24 cellular contexts compared by ENCODE assay signal in genomic region chr17:35793257-35793656, GRCh38. TPM values are rescaled to one million over a fixed set of nuclear protein-coding genes. Genes with fewer than 3 reads are reported as not detected.
A peak's percentile ranks its signal among the peaks of the same experiment; 100 is the strongest.
DNase-seq lines count a peak whose midpoint lies in the region; ATAC-seq, FAIRE-seq and TF ChIP-seq lines count a peak whose summit lies in the region.
"Had no signal": no experiment of that assay in that cellular context is flagged by ENCODE, and none has a peak within 500 bp of the region (broad histone marks: within the 10 kb centered on the region; RNA-seq: fewer than 3 reads in every experiment).

No MANE protein-coding gene starts in this region.

- TF ChIP-seq RAD21 in HepG2 (CRISPR knock-in tag; IDR thresholded peaks at IDR 0.05), result no peak

- FAIRE-seq in bronchial epithelial cell (lab: Jason Lieb, UNC) (no peak), HepG2 (lab: Jason Lieb, UNC) (no peak)
- FAIRE-seq: A549, astrocyte, RCC 7860 had no signal

- TF ChIP-seq CTCF in bronchial epithelial cell (IDR thresholded peaks at IDR 0.05; ENCODE audit: insufficient read depth, low read length, severe bottlenecking) (no peak), mesothelial cell of epicardium (IDR thresholded peaks at IDR 0.05; ENCODE audit: unreplicated experiment) (no peak), type B pancreatic cell (conservative IDR thresholded peaks at IDR 0.05) (no peak), CD14-positive monocyte (IDR thresholded peaks at IDR 0.05) (no peak), HepG2 (CRISPR knock-in tag; IDR thresholded peaks at IDR 0.05) (no peak)

- no peak overlapping the region for H3K9ac ChIP-seq in HepG2 (ENCODE audit: insufficient read depth, low read depth, low read length)

- BruUV-seq in HepG2 (replicated peaks; lab: Mats Ljungman, UMichigan), result no TSS peak

- intact Hi-C loops in CD14-positive monocyte (cut with micrococcal nuclease) (no loop called here), HepG2 (cut with micrococcal nuclease; ENCODE audit: unreplicated experiment) (loop anchor here (1.0 kb wide), 1 partner anchor 9 kb away; no protein-coding TSS in a partner anchor)

- no peaks in the 10 kb centered on the region for H3K9me3 ChIP-seq in HepG2 (ENCODE audit: low read length)
- H3K9me3 ChIP-seq: A549, mucosa of descending colon, tibial artery had no signal

- no peak overlapping the region for H3K27ac Mint-ChIP-seq in activated naive CD4-positive, alpha-beta T cell treated with anti-CD3 and anti-CD28 coated beads, Interleukin-2, amount 50 U/mL, for 24 hours
- no peak overlapping the region for H3K27ac Mint-ChIP-seq in activated naive CD4-positive, alpha-beta T cell treated with anti-CD3 and anti-CD28 coated beads, Interleukin-2, amount 50 U/mL, for 72 hours
- H3K27ac Mint-ChIP-seq in mesothelial cell of epicardium (no peak overlapping the region), type B pancreatic cell (no peak overlapping the region), CD14-positive monocyte (no peak overlapping the region)
- H3K27ac Mint-ChIP-seq: activated B cell treated with CpG ODN at 0.5 μM for 24 hours; activated T-helper 2 cell treated with anti-CD3 and anti-CD28 coated beads, Interferon-gamma antibody, Interleukin-2, Interleukin-4, amounts not matched to agents 10 μg/mL and 5 μg/mL and 100 μg/mL, durations not matched to agents 14 hours and 24 hours and 36 hours had no signal

- in situ Hi-C loops in HepG2 (cut with HindIII; ENCODE audit: extremely low pct_ligation_motif_present, low pct_unique_long_range_greater_than_20kb), result no loop called here

- DNase-seq in activated naive CD4-positive, alpha-beta T cell treated with anti-CD3 and anti-CD28 coated beads, Interleukin-2, amount 50 U/mL, for 72 hours (ENCODE audit: low spot score in 2 of 2), result no peak
- DNase-seq in bronchial epithelial cell (ENCODE audit: low read depth), result no peak
- DNase-seq in mesothelial cell of epicardium (ENCODE audit: low spot score in 2 of 2, unreplicated experiment in 2 of 2), result no peak
- DNase-seq in type B pancreatic cell (ENCODE audit: extremely low spot score, unreplicated experiment), result no peak
- DNase-seq in CD14-positive monocyte (ENCODE audit: low spot score), result no peak
- no peak for DNase-seq in HepG2 (ENCODE audit: low spot score)
- DNase-seq: activated B cell treated with CpG ODN at 0.5 μM for 24 hours; activated CD8-positive, alpha-beta memory T cell treated with anti-CD3 and anti-CD28 coated beads for 24 hours; cortex of kidney; EL; erythroblast; mucosa of descending colon; MV-4-11; NCI-H2107; NCI-H82; ovary; tibial artery had no signal

- H3K4me1 Mint-ChIP-seq in activated naive CD4-positive, alpha-beta T cell treated with anti-CD3 and anti-CD28 coated beads, Interleukin-2, amount 50 U/mL, for 24 hours, result peaks cover 43% of the 10 kb centered on the region
- H3K4me1 Mint-ChIP-seq in mesothelial cell of epicardium (peaks cover 8% of the 10 kb centered on the region), type B pancreatic cell (ENCODE audit: unreplicated experiment) (peaks cover 18% of the 10 kb centered on the region), CD14-positive monocyte (peaks cover 13% of the 10 kb centered on the region)

- peaks cover 6% of the 10 kb centered on the region; the same call in 1 of the 2 replicates for H3K4me1 ChIP-seq in HepG2 (ENCODE audit: insufficient read depth, low read length)

- H3K79me2 ChIP-seq in HepG2 (ENCODE audit: insufficient read depth, low read length), result no peaks in the 10 kb centered on the region

- no peak overlapping the region for H3K27ac ChIP-seq in HepG2 (ENCODE audit: extremely low read length, insufficient read depth, low read length)
- H3K27ac ChIP-seq: ovary, skin epidermis had no signal

- H3K4me3 ChIP-seq in bronchial epithelial cell (ENCODE audit: low read depth, low read length) (peak overlapping the region; percentile 84), HepG2 (replicated peaks in 1 of 3; ENCODE audit: insufficient read depth in 1 of 3, low read depth in 2 of 3, low read length in 3 of 3) (no peak overlapping the region)
- H3K4me3 ChIP-seq: A549, mucosa of descending colon, ovary had no signal

- H3K4me3 Mint-ChIP-seq in activated naive CD4-positive, alpha-beta T cell treated with anti-CD3 and anti-CD28 coated beads, Interleukin-2, amount 50 U/mL, for 24 hours, result peak overlapping the region; percentile 30
- H3K4me3 Mint-ChIP-seq in mesothelial cell of epicardium (peak overlapping the region; percentile 35), type B pancreatic cell (peak overlapping the region; percentile 75), CD14-positive monocyte (peak overlapping the region in 1 of 2 donors; percentile 75)
- H3K4me3 Mint-ChIP-seq: activated B cell treated with CpG ODN at 0.5 μM for 24 hours had no signal

- H3K4me2 ChIP-seq in HepG2 (ENCODE audit: low read depth, low read length), result no peak overlapping the region
- H3K4me2 ChIP-seq: A549 had no signal

- 13% methylated on average over 3 of the region's 3 CpGs for WGBS in HepG2 (ENCODE audit: low lambda C conversion rate)

- no peaks in the 10 kb centered on the region for H3K36me3 Mint-ChIP-seq in activated naive CD4-positive, alpha-beta T cell treated with anti-CD3 and anti-CD28 coated beads, Interleukin-2, amount 50 U/mL, for 24 hours
- H3K36me3 Mint-ChIP-seq in activated naive CD4-positive, alpha-beta T cell treated with anti-CD3 and anti-CD28 coated beads, Interleukin-2, amount 50 U/mL, for 72 hours, result no peaks in the 10 kb centered on the region
- H3K36me3 Mint-ChIP-seq in mesothelial cell of epicardium (no peaks in the 10 kb centered on the region), type B pancreatic cell (no peaks in the 10 kb centered on the region), CD14-positive monocyte (peaks cover 0 to 2% of the 10 kb centered on the region in 2 donors)

- no peak for TF ChIP-seq POLR2A in HepG2 (IDR thresholded peaks at IDR 0.05; ENCODE audit: insufficient read depth in 1 of 2, low read depth in 2 of 2, low read length in 2 of 2)

- TF ChIP-seq EP300 in HepG2 (IDR thresholded peaks at IDR 0.05; ENCODE audit: low read depth in 2 of 2, low read length in 2 of 2) (no peak), HepG2 (CRISPR knock-in tag; IDR thresholded peaks at IDR 0.05; ENCODE audit: borderline replicate concordance) (no peak)

- ATAC-seq in activated naive CD4-positive, alpha-beta T cell treated with anti-CD3 and anti-CD28 coated beads, Interleukin-2, amount 50 U/mL, for 72 hours, result no peak
- ATAC-seq in GM21526 (IDR thresholded peaks at IDR 0.05; ENCODE audit: low FRiP score, unreplicated experiment) (no peak), HepG2 (no peak)
- ATAC-seq: A549, mucosa of descending colon had no signal

- H2AFZ ChIP-seq in HepG2 (ENCODE audit: low read length), result no peak overlapping the region

- H3K27me3 ChIP-seq in bronchial epithelial cell (ENCODE audit: control insufficient read depth, insufficient read depth, low read length), result no peaks in the 10 kb centered on the region
- H3K27me3 ChIP-seq in HepG2 (ENCODE audit: control insufficient read depth in 1 of 2, insufficient read depth in 2 of 2, low read length in 2 of 2), result peaks cover 13 to 75% of the 10 kb centered on the region in 2 experiments; a peak in 4 of 5 replicates
- H3K27me3 ChIP-seq: ovary, tibial artery had no signal

- CTCF ChIA-PET in HepG2 (lab: Yijun Ruan, JAX; ENCODE audit: low intra/inter-chr PET ratio, low total read pairs), result no interaction called here

- no peaks in the 10 kb centered on the region for H3K9me3 Mint-ChIP-seq in activated naive CD4-positive, alpha-beta T cell treated with anti-CD3 and anti-CD28 coated beads, Interleukin-2, amount 50 U/mL, for 24 hours
- no peaks in the 10 kb centered on the region for H3K9me3 Mint-ChIP-seq in activated naive CD4-positive, alpha-beta T cell treated with anti-CD3 and anti-CD28 coated beads, Interleukin-2, amount 50 U/mL, for 72 hours
- H3K9me3 Mint-ChIP-seq in mesothelial cell of epicardium (no peaks in the 10 kb centered on the region), type B pancreatic cell (no peaks in the 10 kb centered on the region), CD14-positive monocyte (peaks cover 0 to 6% (median 0%) of the 10 kb centered on the region in 7 donors)
- H3K9me3 Mint-ChIP-seq: activated B cell treated with CpG ODN at 0.5 μM for 24 hours; activated T-helper 2 cell treated with anti-CD3 and anti-CD28 coated beads, Interferon-gamma antibody, Interleukin-2, Interleukin-4, amounts not matched to agents 10 μg/mL and 5 μg/mL and 100 μg/mL, durations not matched to agents 14 hours and 24 hours and 36 hours had no signal

- no peaks in the 10 kb centered on the region for H4K20me1 ChIP-seq in HepG2 (ENCODE audit: insufficient read depth, low read length)

- H3K36me3 ChIP-seq in bronchial epithelial cell (ENCODE audit: control insufficient read depth, insufficient read depth, low read length), result no peaks in the 10 kb centered on the region
- H3K36me3 ChIP-seq in HepG2 (replicated peaks in 1 of 2; ENCODE audit: control insufficient read depth in 1 of 2, insufficient read depth in 2 of 2, low read length in 2 of 2), result no peaks in the 10 kb centered on the region
- H3K36me3 ChIP-seq: ovary, tibial artery had no signal

- H3K27me3 Mint-ChIP-seq in activated naive CD4-positive, alpha-beta T cell treated with anti-CD3 and anti-CD28 coated beads, Interleukin-2, amount 50 U/mL, for 24 hours, result peaks cover 1% of the 10 kb centered on the region
- peaks cover 57% of the 10 kb centered on the region for H3K27me3 Mint-ChIP-seq in mesothelial cell of epicardium (ENCODE audit: low read depth)
- peaks cover 82% of the 10 kb centered on the region for H3K27me3 Mint-ChIP-seq in type B pancreatic cell
- peaks cover 60 to 71% (median 60%) of the 10 kb centered on the region in 3 donors for H3K27me3 Mint-ChIP-seq in CD14-positive monocyte (ENCODE audit: low read depth in 3 of 3)

- POLR2A ChIA-PET in HepG2 (lab: Yijun Ruan, JAX), result no interaction called here

RNA-seq across cellular contexts. Expression of gene MMP28, which starts 2.2 kb away (rescaled TPM):
- under 1 TPM in 1 of 2 donors, not detected in 1; 0.74 TPM for total RNA-seq in activated naive CD4-positive, alpha-beta T cell treated with anti-CD3 and anti-CD28 coated beads, Interleukin-2, amount 50 U/mL, for 72 hours
- total RNA-seq in bronchial epithelial cell (18.7 and 42.6 TPM in 2 replicates), mesothelial cell of epicardium (0.34 to 0.86 TPM in 2 of 3 replicates, not detected in the other), type B pancreatic cell (ENCODE audit: low replicate concordance) (0.97 and 1.8 TPM in 2 replicates), HepG2 (2016; rRNA removed; fragmentation: Illumina TruSeq; extraction: Trizol) (not detected in 2 replicates)
- polyA plus RNA-seq in CD14-positive monocyte (not detected), HepG2 (2011; rRNA removed) (not detected in 2 replicates)
- not detected in 2 replicates for total RNA-seq in HepG2 (2016; cell fraction: cytosol; rRNA removed; fragmentation: Illumina TruSeq; extraction: Trizol; ENCODE audit: low read depth)
- not detected in 2 replicates for total RNA-seq in HepG2 (2016; cell fraction: insoluble cytoplasmic fraction; rRNA removed; fragmentation: Illumina TruSeq; extraction: Trizol)
- not detected in 2 replicates for total RNA-seq in HepG2 (2016; cell fraction: membrane; rRNA removed; fragmentation: Illumina TruSeq; extraction: Trizol)
- total RNA-seq in HepG2 (2016; cell fraction: nucleus; rRNA removed; fragmentation: Illumina TruSeq; extraction: Trizol), result not detected in 2 replicates
- polyA plus RNA-seq in HepG2 (2011; cell fraction: cytosol; rRNA removed), result not detected in 2 replicates
- polyA plus RNA-seq in HepG2 (2011; cell fraction: nucleus; rRNA removed), result not detected in 2 replicates
- polyA plus RNA-seq in HepG2 (2012), result not detected in 2 replicates
- not detected in 2 replicates for polyA plus RNA-seq in HepG2 (2016; cell fraction: cytosol; fragmentation: Illumina TruSeq; extraction: Trizol; ENCODE audit: low read depth)
- polyA plus RNA-seq in HepG2 (2016; cell fraction: insoluble cytoplasmic fraction; fragmentation: Illumina TruSeq; extraction: Trizol; ENCODE audit: low read depth), result not detected in 2 replicates
- not detected in 2 replicates for polyA plus RNA-seq in HepG2 (2016; cell fraction: membrane; fragmentation: Illumina TruSeq; extraction: Trizol; ENCODE audit: low read depth)
- polyA plus RNA-seq in HepG2 (2016; cell fraction: nucleus; fragmentation: Illumina TruSeq; extraction: Trizol; ENCODE audit: insufficient read depth, low read depth), result not detected in 2 replicates
- 11.8 TPM in 1 of 2 replicates, not detected in the other for polyA minus RNA-seq in HepG2 (2011; rRNA and poly(A)+ RNA removed; ENCODE audit: low replicate concordance)
- not detected in 2 replicates for polyA minus RNA-seq in HepG2 (2011; cell fraction: cytosol; rRNA and poly(A)+ RNA removed)
- not detected in 2 replicates for polyA minus RNA-seq in HepG2 (2011; cell fraction: nucleus; rRNA and poly(A)+ RNA removed)
- total RNA-seq: activated B cell treated with CpG ODN at 0.5 μM for 24 hours; activated T-helper 2 cell treated with anti-CD3 and anti-CD28 coated beads, Interferon-gamma antibody, Interleukin-2, Interleukin-4, amounts not matched to agents 10 μg/mL and 5 μg/mL and 100 μg/mL, durations not matched to agents 14 hours and 24 hours and 36 hours had no signal

RNA-seq across cellular contexts. Expression of gene TAF15, which starts 16.0 kb away (rescaled TPM):
- total RNA-seq in activated naive CD4-positive, alpha-beta T cell treated with anti-CD3 and anti-CD28 coated beads, Interleukin-2, amount 50 U/mL, for 72 hours, result 100 to 1,000 TPM; 283 to 312 TPM
- total RNA-seq in bronchial epithelial cell (69.5 and 84.1 TPM in 2 replicates), mesothelial cell of epicardium (218 to 235 TPM (median 225 TPM) in 3 replicates), type B pancreatic cell (ENCODE audit: low replicate concordance) (173 and 223 TPM in 2 replicates), HepG2 (2016; rRNA removed; fragmentation: Illumina TruSeq; extraction: Trizol) (26.5 and 49.9 TPM in 2 replicates)
- polyA plus RNA-seq in CD14-positive monocyte (10 to 100 TPM in 1 of 2 donors, 1 to 10 TPM in 1; 6.0 to 16.3 TPM), HepG2 (2011; rRNA removed) (25.2 and 29.3 TPM in 2 replicates)
- total RNA-seq in HepG2 (2016; cell fraction: cytosol; rRNA removed; fragmentation: Illumina TruSeq; extraction: Trizol; ENCODE audit: low read depth), result 10.6 and 10.7 TPM in 2 replicates
- total RNA-seq in HepG2 (2016; cell fraction: insoluble cytoplasmic fraction; rRNA removed; fragmentation: Illumina TruSeq; extraction: Trizol), result 25.5 and 47.5 TPM in 2 replicates
- 22.1 and 24.1 TPM in 2 replicates for total RNA-seq in HepG2 (2016; cell fraction: membrane; rRNA removed; fragmentation: Illumina TruSeq; extraction: Trizol)
- total RNA-seq in HepG2 (2016; cell fraction: nucleus; rRNA removed; fragmentation: Illumina TruSeq; extraction: Trizol), result 71.1 and 76.3 TPM in 2 replicates
- 8.2 and 12.4 TPM in 2 replicates for polyA plus RNA-seq in HepG2 (2011; cell fraction: cytosol; rRNA removed)
- 33.6 and 41.0 TPM in 2 replicates for polyA plus RNA-seq in HepG2 (2011; cell fraction: nucleus; rRNA removed)
- 63.3 and 101 TPM in 2 replicates for polyA plus RNA-seq in HepG2 (2012)
- 6.8 and 8.6 TPM in 2 replicates for polyA plus RNA-seq in HepG2 (2016; cell fraction: cytosol; fragmentation: Illumina TruSeq; extraction: Trizol; ENCODE audit: low read depth)
- polyA plus RNA-seq in HepG2 (2016; cell fraction: insoluble cytoplasmic fraction; fragmentation: Illumina TruSeq; extraction: Trizol; ENCODE audit: low read depth), result 96.6 and 122 TPM in 2 replicates
- polyA plus RNA-seq in HepG2 (2016; cell fraction: membrane; fragmentation: Illumina TruSeq; extraction: Trizol; ENCODE audit: low read depth), result 13.0 and 14.7 TPM in 2 replicates
- polyA plus RNA-seq in HepG2 (2016; cell fraction: nucleus; fragmentation: Illumina TruSeq; extraction: Trizol; ENCODE audit: insufficient read depth, low read depth), result 198 and 203 TPM in 2 replicates
- 20.7 and 68.8 TPM in 2 replicates for polyA minus RNA-seq in HepG2 (2011; rRNA and poly(A)+ RNA removed; ENCODE audit: low replicate concordance)
- polyA minus RNA-seq in HepG2 (2011; cell fraction: cytosol; rRNA and poly(A)+ RNA removed), result 15.1 and 21.8 TPM in 2 replicates
- 122 and 130 TPM in 2 replicates for polyA minus RNA-seq in HepG2 (2011; cell fraction: nucleus; rRNA and poly(A)+ RNA removed)

RNA-seq across cellular contexts. Expression of gene C17orf50, which starts 32.6 kb away (rescaled TPM):
- not detected for total RNA-seq in activated naive CD4-positive, alpha-beta T cell treated with anti-CD3 and anti-CD28 coated beads, Interleukin-2, amount 50 U/mL, for 72 hours
- total RNA-seq in bronchial epithelial cell (not detected in 2 replicates), mesothelial cell of epicardium (not detected in 3 replicates), type B pancreatic cell (ENCODE audit: low replicate concordance) (not detected in 2 replicates), HepG2 (2016; rRNA removed; fragmentation: Illumina TruSeq; extraction: Trizol) (not detected in 2 replicates)
- polyA plus RNA-seq in CD14-positive monocyte (not detected), HepG2 (2011; rRNA removed) (not detected in 2 replicates)
- not detected in 2 replicates for total RNA-seq in HepG2 (2016; cell fraction: cytosol; rRNA removed; fragmentation: Illumina TruSeq; extraction: Trizol; ENCODE audit: low read depth)
- not detected in 2 replicates for total RNA-seq in HepG2 (2016; cell fraction: insoluble cytoplasmic fraction; rRNA removed; fragmentation: Illumina TruSeq; extraction: Trizol)
- not detected in 2 replicates for total RNA-seq in HepG2 (2016; cell fraction: membrane; rRNA removed; fragmentation: Illumina TruSeq; extraction: Trizol)
- not detected in 2 replicates for total RNA-seq in HepG2 (2016; cell fraction: nucleus; rRNA removed; fragmentation: Illumina TruSeq; extraction: Trizol)
- not detected in 2 replicates for polyA plus RNA-seq in HepG2 (2011; cell fraction: cytosol; rRNA removed)
- not detected in 2 replicates for polyA plus RNA-seq in HepG2 (2011; cell fraction: nucleus; rRNA removed)
- polyA plus RNA-seq in HepG2 (2012), result not detected in 2 replicates
- not detected in 2 replicates for polyA plus RNA-seq in HepG2 (2016; cell fraction: cytosol; fragmentation: Illumina TruSeq; extraction: Trizol; ENCODE audit: low read depth)
- polyA plus RNA-seq in HepG2 (2016; cell fraction: insoluble cytoplasmic fraction; fragmentation: Illumina TruSeq; extraction: Trizol; ENCODE audit: low read depth), result not detected in 2 replicates
- not detected in 2 replicates for polyA plus RNA-seq in HepG2 (2016; cell fraction: membrane; fragmentation: Illumina TruSeq; extraction: Trizol; ENCODE audit: low read depth)
- polyA plus RNA-seq in HepG2 (2016; cell fraction: nucleus; fragmentation: Illumina TruSeq; extraction: Trizol; ENCODE audit: insufficient read depth, low read depth), result not detected in 2 replicates
- polyA minus RNA-seq in HepG2 (2011; rRNA and poly(A)+ RNA removed; ENCODE audit: low replicate concordance), result not detected in 2 replicates
- not detected in 2 replicates for polyA minus RNA-seq in HepG2 (2011; cell fraction: cytosol; rRNA and poly(A)+ RNA removed)
- polyA minus RNA-seq in HepG2 (2011; cell fraction: nucleus; rRNA and poly(A)+ RNA removed), result not detected in 2 replicates
- total RNA-seq: activated B cell treated with CpG ODN at 0.5 μM for 24 hours; activated T-helper 2 cell treated with anti-CD3 and anti-CD28 coated beads, Interferon-gamma antibody, Interleukin-2, Interleukin-4, amounts not matched to agents 10 μg/mL and 5 μg/mL and 100 μg/mL, durations not matched to agents 14 hours and 24 hours and 36 hours; astrocyte; mucosa of descending colon; ovary had no signal
- polyA plus RNA-seq: ovary had no signal

RNA-seq across cellular contexts. Expression of gene GAS2L2, which starts 40.2 kb away (rescaled TPM):
- total RNA-seq in activated naive CD4-positive, alpha-beta T cell treated with anti-CD3 and anti-CD28 coated beads, Interleukin-2, amount 50 U/mL, for 72 hours, result under 1 TPM in 1 of 2 donors, not detected in 1; 0.16 TPM
- total RNA-seq in bronchial epithelial cell (under 0.01 TPM in 1 of 2 replicates, not detected in the other), mesothelial cell of epicardium (0.09 to 0.20 TPM (median 0.11 TPM) in 3 replicates), type B pancreatic cell (ENCODE audit: low replicate concordance) (0.22 TPM in 1 of 2 replicates, not detected in the other), HepG2 (2016; rRNA removed; fragmentation: Illumina TruSeq; extraction: Trizol) (not detected in 2 replicates)
- polyA plus RNA-seq in CD14-positive monocyte (not detected), HepG2 (2011; rRNA removed) (not detected in 2 replicates)
- not detected in 2 replicates for total RNA-seq in HepG2 (2016; cell fraction: cytosol; rRNA removed; fragmentation: Illumina TruSeq; extraction: Trizol; ENCODE audit: low read depth)
- total RNA-seq in HepG2 (2016; cell fraction: insoluble cytoplasmic fraction; rRNA removed; fragmentation: Illumina TruSeq; extraction: Trizol), result not detected in 2 replicates
- total RNA-seq in HepG2 (2016; cell fraction: membrane; rRNA removed; fragmentation: Illumina TruSeq; extraction: Trizol), result not detected in 2 replicates
- total RNA-seq in HepG2 (2016; cell fraction: nucleus; rRNA removed; fragmentation: Illumina TruSeq; extraction: Trizol), result not detected in 2 replicates
- not detected in 2 replicates for polyA plus RNA-seq in HepG2 (2011; cell fraction: cytosol; rRNA removed)
- not detected in 2 replicates for polyA plus RNA-seq in HepG2 (2011; cell fraction: nucleus; rRNA removed)
- polyA plus RNA-seq in HepG2 (2012), result not detected in 2 replicates
- not detected in 2 replicates for polyA plus RNA-seq in HepG2 (2016; cell fraction: cytosol; fragmentation: Illumina TruSeq; extraction: Trizol; ENCODE audit: low read depth)
- not detected in 2 replicates for polyA plus RNA-seq in HepG2 (2016; cell fraction: insoluble cytoplasmic fraction; fragmentation: Illumina TruSeq; extraction: Trizol; ENCODE audit: low read depth)
- polyA plus RNA-seq in HepG2 (2016; cell fraction: membrane; fragmentation: Illumina TruSeq; extraction: Trizol; ENCODE audit: low read depth), result not detected in 2 replicates
- polyA plus RNA-seq in HepG2 (2016; cell fraction: nucleus; fragmentation: Illumina TruSeq; extraction: Trizol; ENCODE audit: insufficient read depth, low read depth), result not detected in 2 replicates
- 0.06 and 0.09 TPM in 2 replicates for polyA minus RNA-seq in HepG2 (2011; rRNA and poly(A)+ RNA removed; ENCODE audit: low replicate concordance)
- not detected in 2 replicates for polyA minus RNA-seq in HepG2 (2011; cell fraction: cytosol; rRNA and poly(A)+ RNA removed)
- polyA minus RNA-seq in HepG2 (2011; cell fraction: nucleus; rRNA and poly(A)+ RNA removed), result not detected in 2 replicates
- total RNA-seq: activated B cell treated with CpG ODN at 0.5 μM for 24 hours; activated T-helper 2 cell treated with anti-CD3 and anti-CD28 coated beads, Interferon-gamma antibody, Interleukin-2, Interleukin-4, amounts not matched to agents 10 μg/mL and 5 μg/mL and 100 μg/mL, durations not matched to agents 14 hours and 24 hours and 36 hours; mucosa of descending colon had no signal
